Comparison of ENCODE assay signal across 20 cellular contexts in the genomic region with DNA sequence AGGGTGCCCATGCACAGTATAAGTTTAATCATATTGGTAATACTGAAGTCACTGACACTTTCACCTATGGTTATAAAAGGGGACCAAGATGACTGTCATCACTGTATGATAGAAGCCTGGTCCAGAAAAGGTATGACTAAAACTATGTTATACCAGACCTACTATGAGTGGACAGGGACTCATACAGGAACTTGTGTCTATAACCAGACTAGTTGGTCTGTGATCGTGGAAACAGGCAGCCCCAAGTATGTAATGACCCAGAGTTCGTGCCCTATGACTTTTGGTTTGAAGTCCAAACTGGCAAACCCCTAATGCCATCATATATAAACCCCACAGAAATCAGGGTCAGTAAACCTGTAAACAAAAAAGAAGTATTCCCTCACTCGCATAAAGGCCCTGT.
"Had no signal": no experiment of that assay in that cellular context is flagged by ENCODE, and none has a peak within 500 bp of the region (broad histone marks: within the 10 kb centered on the region; RNA-seq: fewer than 3 reads in every experiment).

No MANE protein-coding gene starts in this region.

- H3K27ac Mint-ChIP-seq: endodermal cell, immature natural killer cell, memory B cell, mesothelial cell of epicardium, natural killer cell had no signal

- ATAC-seq: foreskin keratinocyte, left cardiac atrium, lower lobe of right lung, natural killer cell had no signal

- H3K9me3 Mint-ChIP-seq: endodermal cell, immature natural killer cell, memory B cell, mesothelial cell of epicardium, natural killer cell, neural crest cell had no signal

- H3K36me3 Mint-ChIP-seq: immature natural killer cell, mesothelial cell of epicardium, natural killer cell had no signal

- H3K4me1 Mint-ChIP-seq: endodermal cell, immature natural killer cell, mesothelial cell of epicardium, neural crest cell had no signal

- H3K4me3 Mint-ChIP-seq: endodermal cell, immature natural killer cell, memory B cell, mesothelial cell of epicardium, natural killer cell, neural crest cell had no signal

- H3K27me3 Mint-ChIP-seq: memory B cell had no signal

- DNase-seq: effector CD4-positive, alpha-beta T cell; endodermal cell; erythroblast; foreskin keratinocyte; immature natural killer cell; kidney; left cardiac atrium; left ventricle myocardium inferior; lower lobe of right lung; natural killer cell; nucleus accumbens; ovary; sigmoid colon; stimulated activated CD4-positive, alpha-beta T cell treated with anti-CD3 and anti-CD28 coated beads, Interleukin-2, amount 100 ng/mL, for 48 hours; stomach; substantia nigra; trophoblast cell had no signal
